In genomic region chr3:27093771-27094170, GRCh38 we compare ENCODE assay signal across 20 cellular contexts.
"Had no signal": no experiment of that assay in that cellular context is flagged by ENCODE, and none has a peak within 500 bp of the region (broad histone marks: within the 10 kb centered on the region; RNA-seq: fewer than 3 reads in every experiment).

No MANE protein-coding gene starts in this region.

- H3K9me3 ChIP-seq: heart left ventricle, tibial artery had no signal

- H3K27me3 ChIP-seq: heart left ventricle, tibial artery had no signal

- H3K79me2 ChIP-seq: parathyroid adenoma had no signal

- DNase-seq: activated CD4-positive, alpha-beta T cell treated with anti-CD3 and anti-CD28 coated beads for 36 hours; activated CD4-positive, alpha-beta T cell treated with anti-CD3 and anti-CD28 coated beads, Interleukin-2, amount 50 U/mL, for 4 hours; activated CD8-positive, alpha-beta memory T cell treated with anti-CD3 and anti-CD28 coated beads for 24 hours; activated CD8-positive, alpha-beta memory T cell treated with anti-CD3 and anti-CD28 coated beads, Interleukin-2, amount 50 U/mL, for 4 hours; activated naive CD4-positive, alpha-beta T cell treated with Interleukin-2 at 50 U/mL for 16 hours; activated naive CD8-positive, alpha-beta T cell treated with anti-CD3 and anti-CD28 coated beads, Interleukin-2, amount 10 ng/mL, durations not matched to agents 7 days and 5 days; activated T-cell treated with anti-CD3 and anti-CD28 coated beads, Interleukin-2, amount 50 U/mL, for 24 hours; effector CD4-positive, alpha-beta T cell; erythroblast; heart left ventricle; left colon; naive B cell; nucleus accumbens; right cardiac atrium; stimulated activated CD4-positive, alpha-beta T cell treated with anti-CD3 and anti-CD28 coated beads, Interleukin-2, amount 100 ng/mL, for 24 hours; stimulated activated naive CD8-positive, alpha-beta T cell treated with anti-CD3 and anti-CD28 coated beads, Interleukin-15, amount 100 ng/mL, for 72 hours; T1000; tibial artery had no signal

- H2AFZ ChIP-seq: parathyroid adenoma had no signal

- H3K4me3 ChIP-seq: heart left ventricle, skin epidermis, tibial artery had no signal

- H3K4me1 ChIP-seq: parathyroid adenoma had no signal

- H3K9ac ChIP-seq: parathyroid adenoma had no signal

- H3K27ac ChIP-seq: heart left ventricle, parathyroid adenoma, skin epidermis, tibial artery had no signal

- H3K36me3 ChIP-seq: heart left ventricle, tibial artery had no signal
